In the genomic region with DNA sequence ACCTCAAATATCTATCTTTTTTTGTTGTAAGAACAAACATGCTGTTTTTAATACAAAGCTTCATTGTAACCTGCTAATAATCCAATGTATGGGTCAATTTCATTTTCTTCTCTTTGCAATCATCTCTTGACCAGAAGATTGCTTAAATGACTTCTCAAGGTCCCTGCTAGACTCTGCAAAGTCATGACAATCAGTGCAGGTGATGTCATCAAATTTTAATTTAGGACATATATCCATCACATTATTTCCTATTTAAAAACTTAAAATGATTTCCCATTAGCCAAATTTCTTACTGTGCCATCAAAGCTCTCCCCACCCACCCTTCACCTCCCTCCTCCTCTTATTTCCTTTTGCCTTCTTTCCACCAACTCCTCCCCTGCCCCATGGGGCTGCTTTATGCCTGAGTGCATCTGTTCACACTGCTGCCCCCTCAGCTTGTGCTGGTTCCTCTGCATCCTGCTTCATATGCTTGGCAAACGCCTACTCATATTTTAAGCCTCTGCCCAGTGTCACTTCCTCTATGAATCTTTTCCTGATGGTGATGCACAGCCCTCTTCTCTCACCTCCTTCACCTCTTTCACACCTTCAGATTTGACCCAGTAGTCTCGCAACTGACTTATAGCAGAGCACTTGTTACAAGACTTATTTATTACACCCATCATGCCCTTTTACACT, we compare ENCODE assay signal across 1 cellular context.
TF ChIP-seq lines count a peak whose summit lies in the region.

No MANE protein-coding gene starts in this region.

TF ChIP-seq in GM12878, 131 proteins besides CTCF, POLR2A, EP300 and RAD21 (continued from another document):
- TF ChIP-seq CUX1 (IDR thresholded peaks at IDR 0.05; ENCODE audit: insufficient replicate concordance, low read depth, low read length) (no peak), ESRRA (IDR thresholded peaks at IDR 0.05; ENCODE audit: low read length) (no peak), SUPT20H (IDR thresholded peaks at IDR 0.05; ENCODE audit: borderline replicate concordance, control insufficient read depth, low read depth, low read length) (no peak), FOXK2 (IDR thresholded peaks at IDR 0.05) (no peak), RCOR1 (conservative IDR thresholded peaks at IDR 0.05; ENCODE audit: low read depth, low read length) (no peak), ZNF24 (IDR thresholded peaks at IDR 0.05) (peak; percentile 86), E2F8 (IDR thresholded peaks at IDR 0.05; ENCODE audit: low read depth, partially characterized antibody) (peak; percentile 63), SMAD5 (IDR thresholded peaks at IDR 0.05; ENCODE audit: low read depth) (no peak), STAT3 (IDR thresholded peaks at IDR 0.05; ENCODE audit: low read depth, low read length) (0 out of 2 replicates have a peak, but pooled peaks have one; percentile 7), BACH1 (IDR thresholded peaks at IDR 0.05; ENCODE audit: borderline replicate concordance) (peak; percentile 81; the same call in 1 of the 2 replicates), TAF1 (IDR thresholded peaks at IDR 0.05; ENCODE audit: borderline replicate concordance, low read depth, low read length) (no peak), HDGF (IDR thresholded peaks at IDR 0.05) (peak; percentile 91), YBX1 (IDR thresholded peaks at IDR 0.05) (no peak), RFX5 (IDR thresholded peaks at IDR 0.05; ENCODE audit: low read depth, low read length) (no peak), TBL1XR1 (IDR thresholded peaks at IDR 0.05; ENCODE audit: low read depth, low read length) (peak; percentile 57; the same call in 1 of the 2 replicates), ZNF207 (IDR thresholded peaks at IDR 0.05; ENCODE audit: borderline replicate concordance) (no peak), HSF1 (IDR thresholded peaks at IDR 0.05; ENCODE audit: low read depth, low read length) (no peak), NFIC (IDR thresholded peaks at IDR 0.05; ENCODE audit: low read depth, low read length) (peak; percentile 75; the same call in 1 of the 2 replicates), JUND (IDR thresholded peaks at IDR 0.05; ENCODE audit: low read depth, low read length) (no peak)
- TF ChIP-seq, protein P1, sequence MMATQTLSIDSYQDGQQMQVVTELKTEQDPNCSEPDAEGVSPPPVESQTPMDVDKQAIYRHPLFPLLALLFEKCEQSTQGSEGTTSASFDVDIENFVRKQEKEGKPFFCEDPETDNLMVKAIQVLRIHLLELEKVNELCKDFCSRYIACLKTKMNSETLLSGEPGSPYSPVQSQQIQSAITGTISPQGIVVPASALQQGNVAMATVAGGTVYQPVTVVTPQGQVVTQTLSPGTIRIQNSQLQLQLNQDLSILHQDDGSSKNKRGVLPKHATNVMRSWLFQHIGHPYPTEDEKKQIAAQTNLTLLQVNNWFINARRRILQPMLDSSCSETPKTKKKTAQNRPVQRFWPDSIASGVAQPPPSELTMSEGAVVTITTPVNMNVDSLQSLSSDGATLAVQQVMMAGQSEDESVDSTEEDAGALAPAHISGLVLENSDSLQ (IDR thresholded peaks at IDR 0.05), result no peak; the same call in 1 of the 2 replicates
- TF ChIP-seq, protein P2, sequence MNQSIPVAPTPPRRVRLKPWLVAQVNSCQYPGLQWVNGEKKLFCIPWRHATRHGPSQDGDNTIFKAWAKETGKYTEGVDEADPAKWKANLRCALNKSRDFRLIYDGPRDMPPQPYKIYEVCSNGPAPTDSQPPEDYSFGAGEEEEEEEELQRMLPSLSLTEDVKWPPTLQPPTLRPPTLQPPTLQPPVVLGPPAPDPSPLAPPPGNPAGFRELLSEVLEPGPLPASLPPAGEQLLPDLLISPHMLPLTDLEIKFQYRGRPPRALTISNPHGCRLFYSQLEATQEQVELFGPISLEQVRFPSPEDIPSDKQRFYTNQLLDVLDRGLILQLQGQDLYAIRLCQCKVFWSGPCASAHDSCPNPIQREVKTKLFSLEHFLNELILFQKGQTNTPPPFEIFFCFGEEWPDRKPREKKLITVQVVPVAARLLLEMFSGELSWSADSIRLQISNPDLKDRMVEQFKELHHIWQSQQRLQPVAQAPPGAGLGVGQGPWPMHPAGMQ (IDR thresholded peaks at IDR 0.05; ENCODE audit: borderline replicate concordance), result no peak
- TF ChIP-seq, protein P3, sequence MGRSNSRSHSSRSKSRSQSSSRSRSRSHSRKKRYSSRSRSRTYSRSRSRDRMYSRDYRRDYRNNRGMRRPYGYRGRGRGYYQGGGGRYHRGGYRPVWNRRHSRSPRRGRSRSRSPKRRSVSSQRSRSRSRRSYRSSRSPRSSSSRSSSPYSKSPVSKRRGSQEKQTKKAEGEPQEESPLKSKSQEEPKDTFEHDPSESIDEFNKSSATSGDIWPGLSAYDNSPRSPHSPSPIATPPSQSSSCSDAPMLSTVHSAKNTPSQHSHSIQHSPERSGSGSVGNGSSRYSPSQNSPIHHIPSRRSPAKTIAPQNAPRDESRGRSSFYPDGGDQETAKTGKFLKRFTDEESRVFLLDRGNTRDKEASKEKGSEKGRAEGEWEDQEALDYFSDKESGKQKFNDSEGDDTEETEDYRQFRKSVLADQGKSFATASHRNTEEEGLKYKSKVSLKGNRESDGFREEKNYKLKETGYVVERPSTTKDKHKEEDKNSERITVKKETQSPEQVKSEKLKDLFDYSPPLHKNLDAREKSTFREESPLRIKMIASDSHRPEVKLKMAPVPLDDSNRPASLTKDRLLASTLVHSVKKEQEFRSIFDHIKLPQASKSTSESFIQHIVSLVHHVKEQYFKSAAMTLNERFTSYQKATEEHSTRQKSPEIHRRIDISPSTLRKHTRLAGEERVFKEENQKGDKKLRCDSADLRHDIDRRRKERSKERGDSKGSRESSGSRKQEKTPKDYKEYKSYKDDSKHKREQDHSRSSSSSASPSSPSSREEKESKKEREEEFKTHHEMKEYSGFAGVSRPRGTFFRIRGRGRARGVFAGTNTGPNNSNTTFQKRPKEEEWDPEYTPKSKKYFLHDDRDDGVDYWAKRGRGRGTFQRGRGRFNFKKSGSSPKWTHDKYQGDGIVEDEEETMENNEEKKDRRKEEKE (IDR thresholded peaks at IDR 0.05), result no peak
